In the genomic region with DNA sequence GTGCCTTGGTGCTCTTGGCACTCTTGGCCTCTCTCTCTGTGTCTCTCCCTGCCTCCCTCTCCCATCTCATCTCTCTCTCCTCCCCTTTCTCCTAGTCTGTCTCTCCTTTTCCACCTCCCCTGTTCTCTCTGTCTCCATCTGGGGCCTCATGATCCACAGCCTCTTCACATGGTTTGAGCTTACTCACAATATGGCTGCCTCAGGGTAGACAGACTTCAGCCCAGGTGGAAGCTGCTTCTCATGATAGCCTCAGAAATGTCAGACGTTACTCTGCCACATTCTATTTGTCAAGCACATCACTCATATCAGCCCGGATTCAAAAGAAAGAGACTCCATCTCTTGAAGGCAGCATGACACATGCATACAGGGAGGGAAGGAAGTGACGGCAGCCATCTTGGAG, we compare ENCODE assay signal across 1 cellular context.
TF ChIP-seq lines count a peak whose summit lies in the region.

No MANE protein-coding gene starts in this region.

TF ChIP-seq in IMR-90, 13 proteins besides CTCF, POLR2A, EP300 and RAD21:
- TF ChIP-seq, protein P1, sequence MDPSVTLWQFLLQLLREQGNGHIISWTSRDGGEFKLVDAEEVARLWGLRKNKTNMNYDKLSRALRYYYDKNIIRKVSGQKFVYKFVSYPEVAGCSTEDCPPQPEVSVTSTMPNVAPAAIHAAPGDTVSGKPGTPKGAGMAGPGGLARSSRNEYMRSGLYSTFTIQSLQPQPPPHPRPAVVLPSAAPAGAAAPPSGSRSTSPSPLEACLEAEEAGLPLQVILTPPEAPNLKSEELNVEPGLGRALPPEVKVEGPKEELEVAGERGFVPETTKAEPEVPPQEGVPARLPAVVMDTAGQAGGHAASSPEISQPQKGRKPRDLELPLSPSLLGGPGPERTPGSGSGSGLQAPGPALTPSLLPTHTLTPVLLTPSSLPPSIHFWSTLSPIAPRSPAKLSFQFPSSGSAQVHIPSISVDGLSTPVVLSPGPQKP (IDR thresholded peaks at IDR 0.05; ENCODE audit: borderline replicate concordance, low read depth, low read length) = no peak
- no peak for TF ChIP-seq CHD1 (IDR thresholded peaks at IDR 0.05; ENCODE audit: low read depth, low read length)
- TF ChIP-seq MAZ (IDR thresholded peaks at IDR 0.05; ENCODE audit: borderline replicate concordance, low read depth, low read length) = no peak
- no peak for TF ChIP-seq SMC3 (IDR thresholded peaks at IDR 0.05; ENCODE audit: low read depth, low read length)
- TF ChIP-seq MAFK (IDR thresholded peaks at IDR 0.05; ENCODE audit: low read depth, low read length) = no peak
- no peak for TF ChIP-seq CEBPB (IDR thresholded peaks at IDR 0.05; ENCODE audit: low read depth, low read length)
- no peak for TF ChIP-seq RCOR1 (IDR thresholded peaks at IDR 0.05; ENCODE audit: insufficient replicate concordance, low read length)
- no peak for TF ChIP-seq RFX5 (IDR thresholded peaks at IDR 0.05; ENCODE audit: low read depth, low read length)
- TF ChIP-seq, protein P2, sequence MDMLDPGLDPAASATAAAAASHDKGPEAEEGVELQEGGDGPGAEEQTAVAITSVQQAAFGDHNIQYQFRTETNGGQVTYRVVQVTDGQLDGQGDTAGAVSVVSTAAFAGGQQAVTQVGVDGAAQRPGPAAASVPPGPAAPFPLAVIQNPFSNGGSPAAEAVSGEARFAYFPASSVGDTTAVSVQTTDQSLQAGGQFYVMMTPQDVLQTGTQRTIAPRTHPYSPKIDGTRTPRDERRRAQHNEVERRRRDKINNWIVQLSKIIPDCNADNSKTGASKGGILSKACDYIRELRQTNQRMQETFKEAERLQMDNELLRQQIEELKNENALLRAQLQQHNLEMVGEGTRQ (IDR thresholded peaks at IDR 0.05; ENCODE audit: low read depth, low read length) = no peak
- TF ChIP-seq FOS (IDR thresholded peaks at IDR 0.05; ENCODE audit: low read depth, low read length) = no peak
- TF ChIP-seq NFE2L2 (IDR thresholded peaks at IDR 0.05; ENCODE audit: low read depth, low read length) = no peak
- no peak for TF ChIP-seq BHLHE40 (IDR thresholded peaks at IDR 0.05; ENCODE audit: low read depth, low read length)
- no peak for TF ChIP-seq MXI1 (IDR thresholded peaks at IDR 0.05; ENCODE audit: borderline replicate concordance, low read depth, low read length)
